Comparison of ENCODE assay signal across 16 cellular contexts in the genomic region with DNA sequence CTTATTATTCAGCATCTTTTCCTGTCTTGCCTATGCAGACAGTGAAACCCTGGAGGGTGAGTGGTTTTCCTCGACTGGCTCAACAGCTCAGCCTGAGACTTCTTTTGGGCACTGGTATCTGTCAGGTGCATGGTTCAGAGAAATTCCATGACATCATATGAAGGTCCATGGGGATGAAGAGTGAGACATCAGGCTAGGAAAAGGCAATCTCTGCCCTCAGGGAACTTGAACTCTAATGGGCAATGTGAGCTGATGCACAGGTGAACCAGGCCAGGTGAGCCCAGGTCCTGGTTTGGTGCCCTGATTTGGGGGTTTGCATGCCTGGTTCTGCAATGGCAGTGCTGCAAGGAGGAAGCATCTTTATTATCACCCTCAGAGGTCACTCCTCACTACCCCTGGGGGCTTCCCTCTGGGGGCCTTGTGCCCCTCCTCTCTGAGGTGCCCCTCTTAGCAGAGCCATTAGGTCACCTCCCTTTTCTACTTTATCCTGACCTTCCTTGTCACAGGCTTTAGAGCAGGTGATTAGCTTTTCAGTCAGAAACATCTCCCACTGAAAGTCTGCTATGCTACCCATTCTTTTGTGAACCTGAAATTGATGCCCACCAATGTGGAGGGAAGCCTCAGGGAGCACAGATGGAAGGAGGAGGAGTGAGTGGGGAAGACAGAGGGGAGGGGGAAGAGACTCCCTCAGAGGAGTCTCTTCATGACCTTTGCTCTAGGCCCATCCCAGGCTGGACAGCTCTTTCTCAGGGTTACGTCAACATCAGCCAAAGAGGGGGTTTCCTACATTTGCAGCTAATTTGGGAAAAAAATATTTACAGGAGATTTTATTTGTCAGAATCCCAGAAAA. TPM values are rescaled to one million over a fixed set of nuclear protein-coding genes. Genes with fewer than 3 reads are reported as not detected.
DNase-seq lines count a peak whose midpoint lies in the region; ATAC-seq and TF ChIP-seq lines count a peak whose summit lies in the region.
"Had no signal": no experiment of that assay in that cellular context is flagged by ENCODE, and none has a peak within 500 bp of the region (broad histone marks: within the 10 kb centered on the region; RNA-seq: fewer than 3 reads in every experiment).

No MANE protein-coding gene starts in this region.

- H4K8ac ChIP-seq in neuronal stem cell (ENCODE audit: low read depth, low read length) = no peak overlapping the region

- H3K14ac ChIP-seq in neuronal stem cell (ENCODE audit: low read length) = no peak overlapping the region

- no peak overlapping the region for H2BK15ac ChIP-seq in neuronal stem cell (ENCODE audit: low read length)

- TF ChIP-seq POLR2A in esophagus squamous epithelium (IDR thresholded peaks at IDR 0.05) = no peak
- no peak for TF ChIP-seq POLR2A in tibial nerve (IDR thresholded peaks at IDR 0.05)

- H3K36me3 Mint-ChIP-seq in natural killer cell treated with Interleukin-12 subunit alpha and Interleukin-12 subunit beta and Interleukin-15 and Interleukin-18, amount 100 ng/mL, for 72 hours = no peaks in the 10 kb centered on the region
- H3K36me3 Mint-ChIP-seq: activated CD4-positive, alpha-beta memory T cell treated with anti-CD3 and anti-CD28 coated beads for 36 hours; memory B cell had no signal

- no peaks in the 10 kb centered on the region for H3K4me1 Mint-ChIP-seq in natural killer cell treated with Interleukin-12 subunit alpha and Interleukin-12 subunit beta and Interleukin-15 and Interleukin-18, amount 100 ng/mL, for 72 hours (ENCODE audit: low read depth in 2 of 2)
- H3K4me1 Mint-ChIP-seq: memory B cell had no signal

- H4K91ac ChIP-seq in neuronal stem cell (ENCODE audit: low read depth, low read length, poor library complexity) = no peak overlapping the region

- H2BK120ac ChIP-seq in neuronal stem cell (ENCODE audit: low read depth, low read length) = no peak overlapping the region

- no peak overlapping the region for H3K23ac ChIP-seq in neuronal stem cell (ENCODE audit: low read depth, low read length, poor library complexity)

- TF ChIP-seq CTCF in esophagus squamous epithelium (IDR thresholded peaks at IDR 0.05) = no peak
- no peak for TF ChIP-seq CTCF in tibial nerve (IDR thresholded peaks at IDR 0.05)

- H3K9me3 ChIP-seq in esophagus squamous epithelium (no peaks in the 10 kb centered on the region), neuronal stem cell (replicated peaks in 1 of 2; ENCODE audit: control insufficient read depth in 2 of 2, insufficient read depth in 1 of 2, low read depth in 1 of 2, low read length in 2 of 2) (no peaks in the 10 kb centered on the region), tibial nerve (no peaks in the 10 kb centered on the region)

- no peak overlapping the region for H3K4ac ChIP-seq in neuronal stem cell (ENCODE audit: low read length)

- H3K4me2 ChIP-seq in neuronal stem cell (ENCODE audit: insufficient read depth, low read length, poor library complexity, severe bottlenecking) = no peak overlapping the region

- no peak overlapping the region for H3K18ac ChIP-seq in neuronal stem cell (ENCODE audit: low read length)

- no peak overlapping the region for H2BK12ac ChIP-seq in neuronal stem cell (ENCODE audit: low read length)

- no peaks in the 10 kb centered on the region for H3K36me3 ChIP-seq in esophagus squamous epithelium
- H3K36me3 ChIP-seq in neuronal stem cell (replicated peaks in 1 of 2; ENCODE audit: control insufficient read depth in 2 of 2, insufficient read depth in 2 of 2, low read length in 2 of 2) = peaks cover 0 to 9% of the 10 kb centered on the region in 2 donors
- peaks cover 0 to 15% (median 0%) of the 10 kb centered on the region in 3 donors for H3K36me3 ChIP-seq in tibial nerve

- H3K4me3 ChIP-seq in esophagus squamous epithelium (no peak overlapping the region), neuronal stem cell (ENCODE audit: low read length in 2 of 2) (no peak overlapping the region), tibial nerve (no peak overlapping the region)

- no peaks in the 10 kb centered on the region for H3K9me3 Mint-ChIP-seq in natural killer cell treated with Interleukin-12 subunit alpha and Interleukin-12 subunit beta and Interleukin-15 and Interleukin-18, amount 100 ng/mL, for 72 hours
- H3K9me3 Mint-ChIP-seq: activated CD4-positive, alpha-beta memory T cell treated with anti-CD3 and anti-CD28 coated beads for 36 hours; stimulated activated naive CD8-positive, alpha-beta T cell treated with anti-CD3 and anti-CD28 coated beads, Interleukin-15, Interleukin-2, amounts not matched to agents 100 ng/mL and 50 ng/mL, for 24 hours had no signal

- H3K27ac ChIP-seq in esophagus squamous epithelium (peak overlapping the region; percentile 26 to 85 (median 72)), neuronal stem cell (replicated peaks; ENCODE audit: low read length) (no peak overlapping the region), tibial nerve (peak overlapping the region in 3 of 4 donors; percentile 9 to 72 (median 69))

- no peak overlapping the region for H2AFZ ChIP-seq in neuronal stem cell (ENCODE audit: low read length)

- peaks cover 2 to 19% of the 10 kb centered on the region in 2 donors for H3K27me3 Mint-ChIP-seq in natural killer cell treated with Interleukin-12 subunit alpha and Interleukin-12 subunit beta and Interleukin-15 and Interleukin-18, amount 100 ng/mL, for 72 hours

- H3K4me1 ChIP-seq in esophagus squamous epithelium = peaks cover 17 to 26% (median 17%) of the 10 kb centered on the region in 3 donors
- H3K4me1 ChIP-seq in neuronal stem cell (ENCODE audit: control insufficient read depth in 2 of 2, insufficient read depth in 1 of 2, low read depth in 1 of 2, low read length in 2 of 2) = peaks cover 0 to 7% of the 10 kb centered on the region in 2 donors
- peaks cover 0 to 19% (median 5%) of the 10 kb centered on the region in 4 donors for H3K4me1 ChIP-seq in tibial nerve

- DNase-seq in esophagus squamous epithelium (lab: John Stamatoyannopoulos, UW) (no peak), neuronal stem cell (ENCODE audit: low spot score) (no peak), tibial nerve (ENCODE audit: low spot score in 2 of 2) (no peak)
- no peak for DNase-seq in natural killer cell treated with Interleukin-12 subunit alpha and Interleukin-12 subunit beta and Interleukin-15 and Interleukin-18, amount 100 ng/mL, for 72 hours (ENCODE audit: low spot score)
- DNase-seq: activated CD4-positive, alpha-beta memory T cell treated with anti-CD3 and anti-CD28 coated beads for 36 hours; activated effector memory CD4-positive, alpha-beta T cell treated with Interleukin-2 at 50 U/mL for 16 hours; NCI-H524 treated with DMSO at 0.1 percent for 48 hours; retina; stimulated activated CD4-positive, alpha-beta T cell treated with anti-CD3 and anti-CD28 coated beads, Interleukin-4, amount 100 ng/mL, for 4 hours had no signal

- ATAC-seq in GM18861 (IDR thresholded peaks at IDR 0.05; ENCODE audit: unreplicated experiment) (no peak), HG03432 (IDR thresholded peaks at IDR 0.05; ENCODE audit: unreplicated experiment) (no peak), GM19395 (IDR thresholded peaks at IDR 0.05; ENCODE audit: unreplicated experiment) (no peak)
- ATAC-seq in natural killer cell treated with Interleukin-12 subunit alpha and Interleukin-12 subunit beta and Interleukin-15 and Interleukin-18, amount 100 ng/mL, for 72 hours = no peak

- H3K79me1 ChIP-seq in neuronal stem cell (ENCODE audit: low read depth, low read length) = no peaks in the 10 kb centered on the region

- H3K4me3 Mint-ChIP-seq in natural killer cell treated with Interleukin-12 subunit alpha and Interleukin-12 subunit beta and Interleukin-15 and Interleukin-18, amount 100 ng/mL, for 72 hours = no peak overlapping the region
- H3K4me3 Mint-ChIP-seq: activated CD4-positive, alpha-beta memory T cell treated with anti-CD3 and anti-CD28 coated beads for 36 hours; memory B cell; stimulated activated naive CD8-positive, alpha-beta T cell treated with anti-CD3 and anti-CD28 coated beads, Interleukin-15, Interleukin-2, amounts not matched to agents 100 ng/mL and 50 ng/mL, for 24 hours had no signal

- no peak overlapping the region for H3K27ac Mint-ChIP-seq in natural killer cell treated with Interleukin-12 subunit alpha and Interleukin-12 subunit beta and Interleukin-15 and Interleukin-18, amount 100 ng/mL, for 72 hours
- H3K27ac Mint-ChIP-seq: activated CD4-positive, alpha-beta memory T cell treated with anti-CD3 and anti-CD28 coated beads for 36 hours; memory B cell; stimulated activated naive CD8-positive, alpha-beta T cell treated with anti-CD3 and anti-CD28 coated beads, Interleukin-15, Interleukin-2, amounts not matched to agents 100 ng/mL and 50 ng/mL, for 24 hours had no signal

- H3K27me3 ChIP-seq in esophagus squamous epithelium (peaks cover 0 to 84% (median 0%) of the 10 kb centered on the region in 4 donors), neuronal stem cell (ENCODE audit: control insufficient read depth in 3 of 3, insufficient read depth in 3 of 3, low read depth in 1 of 3, low read length in 3 of 3) (no peaks in the 10 kb centered on the region), tibial nerve (no peaks in the 10 kb centered on the region)

- H3K9ac ChIP-seq in neuronal stem cell (ENCODE audit: low read depth, low read length, poor library complexity) = peak overlapping the region; percentile 6

- H2BK5ac ChIP-seq in neuronal stem cell (ENCODE audit: low read length) = no peak overlapping the region

- WGBS in esophagus squamous epithelium, 2 donors = 61 to 62% methylated on average over 2 of the region's 2 CpGs
- WGBS in neuronal stem cell (ENCODE audit: extremely low coverage in 2 of 2, insufficient read length in 2 of 2, insufficient replicate concordance in 1 of 2), 2 donors = no CpG with 5 or more reads among the region's 2 CpGs
- WGBS in tibial nerve, 2 donors = 69 to 73% methylated on average over 2 of the region's 2 CpGs

- TF ChIP-seq EP300 in tibial nerve (IDR thresholded peaks at IDR 0.05) = no peak

- no peak overlapping the region for H2AK5ac ChIP-seq in neuronal stem cell (ENCODE audit: low read depth, low read length)

- intact Hi-C loops in esophagus squamous epithelium (cut with DNase I) = no loop called here

RNA-seq across cellular contexts. Expression of a gene that starts 47.3 kb away (rescaled TPM):
- polyA plus RNA-seq in PFSK-1 (2012; ENCODE audit: insufficient read length, low read depth) = 38.6 TPM
- total RNA-seq in esophagus squamous epithelium (10 to 100 TPM in 2 of 4 donors, 1 to 10 TPM in 2; 1.7 to 13.7 (median 7.0) TPM), tibial nerve (10 to 100 TPM; 22.7 to 61.8 (median 29.3) TPM)
- polyA plus RNA-seq in neuronal stem cell (2013, experiment 1 of 2) = 2.8 TPM
- 2.9 TPM for polyA plus RNA-seq in neuronal stem cell (2013, experiment 2 of 2)
- total RNA-seq in natural killer cell treated with Interleukin-12 subunit alpha and Interleukin-12 subunit beta and Interleukin-15 and Interleukin-18, amount 100 ng/mL, for 72 hours = under 1 TPM; 0.40 to 0.67 TPM
- total RNA-seq: RPMI7951 had no signal
